ENCODE assay signal across 23 cellular contexts in the genomic region with DNA sequence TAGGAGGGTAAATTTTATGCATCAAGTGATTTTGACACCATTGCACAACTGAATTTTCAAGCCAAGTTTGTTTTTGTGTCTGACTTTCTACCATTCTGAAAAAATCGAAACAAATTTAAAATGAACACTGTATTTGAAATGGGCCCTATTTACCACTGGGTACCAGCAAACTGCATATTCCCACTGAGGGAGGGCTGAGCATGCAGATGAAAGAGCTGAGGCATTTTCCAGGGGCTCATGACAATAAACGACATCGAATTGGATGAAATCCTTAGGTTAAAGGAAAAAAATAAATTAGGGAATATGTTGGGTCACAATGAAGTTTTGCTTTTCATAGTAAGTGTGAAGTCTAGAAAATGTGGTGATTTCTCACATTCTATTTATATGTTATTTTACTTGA.
"Had no signal": no experiment of that assay in that cellular context is flagged by ENCODE, and none has a peak within 500 bp of the region (broad histone marks: within the 10 kb centered on the region; RNA-seq: fewer than 3 reads in every experiment).

No MANE protein-coding gene starts in this region.

- H3K27ac ChIP-seq: HL-60, SJCRH30 had no signal

- ATAC-seq: Panc1, PC-3, Right ventricle myocardium inferior, SK-N-SH treated with all-trans-retinoic acid at 6 μM for 48 hours had no signal

- H3K4me3 ChIP-seq: MG63, SJCRH30 had no signal

- FAIRE-seq: HTR-8/SVneo had no signal

- H3K27me3 ChIP-seq: SJCRH30 had no signal

- DNase-seq: KBM-7, MG63, NCI-H1092, NCI-H1105 treated with DMSO at 0.1 percent for 48 hours, NCI-H1417 treated with DMSO at 0.1 percent for 48 hours, NCI-H146, NCI-H1694 treated with DMSO at 0.1 percent for 48 hours, NCI-H1930, NCI-H2081, NCI-H2171, NCI-H226, NCI-H510A, NCI-H524 treated with DMSO at 0.1 percent for 48 hours, NCI-H69, NCI-H774, PC-3, SHP77 treated with DMSO at 0.1 percent for 48 hours, SJCRH30 had no signal

- H3K36me3 ChIP-seq: MG63 had no signal

- H3K9me3 ChIP-seq: MG63, SJCRH30 had no signal
